4 cellular contexts compared by ENCODE assay signal in the genomic region with DNA sequence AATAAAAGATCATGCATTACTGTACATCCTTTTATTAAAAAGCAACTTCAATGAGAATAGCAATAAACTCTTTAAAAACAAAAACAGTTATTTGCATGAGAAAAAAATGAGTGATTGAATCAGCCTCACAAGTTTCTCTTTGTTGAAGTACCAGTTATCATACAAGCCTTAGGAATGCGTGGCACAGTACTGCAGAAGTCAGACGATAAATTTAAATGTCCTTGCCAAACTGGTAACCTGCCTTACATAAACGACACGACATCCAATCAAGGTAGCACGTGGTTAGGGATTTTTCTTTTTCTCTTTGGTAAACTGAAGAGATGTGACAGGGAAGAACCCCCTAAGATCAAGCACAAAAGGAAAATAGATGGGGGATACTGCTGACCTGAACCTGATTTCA.
"Had no signal": no experiment of that assay in that cellular context is flagged by ENCODE, and none has a peak within 500 bp of the region (broad histone marks: within the 10 kb centered on the region; RNA-seq: fewer than 3 reads in every experiment).

No MANE protein-coding gene starts in this region.

- ATAC-seq: GM23338 had no signal

- H3K9me3 Mint-ChIP-seq: GM23338 had no signal

- H3K4me3 ChIP-seq: GM23338 had no signal

- H3K27ac Mint-ChIP-seq: GM23338 had no signal

- DNase-seq: H9, HCEC 1CT, IMR-90 had no signal

- H3K4me3 Mint-ChIP-seq: GM23338, H9 had no signal
